ENCODE assay signal across 1 cellular context in genomic region chr1:152757747-152758146, GRCh38.
TF ChIP-seq lines count a peak whose summit lies in the region.

Gene KPRP, plus strand, starts transcription at chr1:152758025. Its CDS starts 1,564 bp downstream, at chr1:152759589.

TF ChIP-seq in SK-N-SH treated with all-trans-retinoic acid at 6 μM for 48 hours, 23 proteins besides CTCF, POLR2A, EP300 and RAD21 (continued from another document):
- no peak for TF ChIP-seq POU6F1 (CRISPR knock-in tag; IDR thresholded peaks at IDR 0.05; ENCODE audit: borderline replicate concordance, low read depth)
- TF ChIP-seq ZNF565 (CRISPR knock-in tag; conservative IDR thresholded peaks at IDR 0.05; ENCODE audit: low read depth) = no peak
- TF ChIP-seq ZC3H10 (CRISPR knock-in tag; IDR thresholded peaks at IDR 0.05) = no peak
- TF ChIP-seq OSR1 (CRISPR knock-in tag; IDR thresholded peaks at IDR 0.05) = no peak
- no peak for TF ChIP-seq PPARA (CRISPR knock-in tag; IDR thresholded peaks at IDR 0.05; ENCODE audit: borderline replicate concordance)
